ENCODE assay signal across 9 cellular contexts in genomic region chr11:11230802-11231562, GRCh38.
DNase-seq lines count a peak whose midpoint lies in the region; ATAC-seq, FAIRE-seq and TF ChIP-seq lines count a peak whose summit lies in the region.
"Had no signal": no experiment of that assay in that cellular context is flagged by ENCODE, and none has a peak within 500 bp of the region (broad histone marks: within the 10 kb centered on the region; RNA-seq: fewer than 3 reads in every experiment).

No MANE protein-coding gene starts in this region.

- H3K27ac Mint-ChIP-seq in CD14-positive monocyte = no peak overlapping the region

- H3K9me2 ChIP-seq in SU-DHL-6 (replicated peaks; ENCODE audit: insufficient read depth, low read length) = no peaks in the 10 kb centered on the region

- H3K9me3 ChIP-seq in SU-DHL-6 (ENCODE audit: insufficient read depth, low read length) = no peaks in the 10 kb centered on the region
- no peaks in the 10 kb centered on the region for H3K9me3 ChIP-seq in kidney (ENCODE audit: control insufficient read depth in 1 of 2, low read length in 2 of 2)
- H3K9me3 ChIP-seq in stomach = no peaks in the 10 kb centered on the region

- H3K36me3 ChIP-seq in SU-DHL-6 (ENCODE audit: low read length) (no peaks in the 10 kb centered on the region), kidney (ENCODE audit: control insufficient read depth in 1 of 2, insufficient read depth in 2 of 2, low read length in 2 of 2) (no peaks in the 10 kb centered on the region), stomach (no peaks in the 10 kb centered on the region)

- H3F3A ChIP-seq in SU-DHL-6 (ENCODE audit: insufficient read depth) = no peaks in the 10 kb centered on the region

- no peak overlapping the region for H2AFZ ChIP-seq in SU-DHL-6 (ENCODE audit: low read depth, low read length, severe bottlenecking)

- no peak for TF ChIP-seq POLR2A in stomach (IDR thresholded peaks at IDR 0.05)

- no peak for ATAC-seq in HG03108 (IDR thresholded peaks at IDR 0.05; ENCODE audit: unreplicated experiment)
- no peak for ATAC-seq in GM21786 (IDR thresholded peaks at IDR 0.05; ENCODE audit: unreplicated experiment)

- no peaks in the 10 kb centered on the region for H3K27me3 ChIP-seq in SU-DHL-6 (ENCODE audit: low read length)
- no peaks in the 10 kb centered on the region for H3K27me3 ChIP-seq in stomach

- WGBS in stomach, 5 donors = 52 to 62% (median 55%) methylated on average over 7 of the region's 7 CpGs

- FAIRE-seq in GM19239 (lab: Jason Lieb, UNC) (no peak), kidney (lab: Jason Lieb, UNC) (no peak)

- H3K4me3 ChIP-seq in SU-DHL-6 (ENCODE audit: insufficient read depth, low read length, poor library complexity, severe bottlenecking) (no peak overlapping the region), kidney (ENCODE audit: low read length in 2 of 2) (no peak overlapping the region), stomach (no peak overlapping the region)

- H3K27ac ChIP-seq in SU-DHL-6 (ENCODE audit: low read depth, low read length) = no peak overlapping the region
- no peak overlapping the region for H3K27ac ChIP-seq in kidney (ENCODE audit: low read depth in 2 of 2, low read length in 2 of 2)
- no peak overlapping the region for H3K27ac ChIP-seq in stomach

- H3K4me1 ChIP-seq in kidney (ENCODE audit: control insufficient read depth in 1 of 2, insufficient read depth in 1 of 2, low read depth in 1 of 2, low read length in 2 of 2) (no peaks in the 10 kb centered on the region), stomach (no peaks in the 10 kb centered on the region)

- intact Hi-C loops in CD14-positive monocyte (cut with micrococcal nuclease) (no loop called here), kidney (cut with DNase I) (no loop called here), stomach (cut with DNase I; ENCODE audit: low total_unique reads) (no loop called here)

- no peak overlapping the region for H3K4me2 ChIP-seq in SU-DHL-6 (ENCODE audit: low read depth, low read length, poor library complexity, severe bottlenecking)

- no peaks in the 10 kb centered on the region for H3K36me3 Mint-ChIP-seq in CD14-positive monocyte

- no peak overlapping the region for H3K4me3 Mint-ChIP-seq in CD14-positive monocyte

- H3K4me1 Mint-ChIP-seq in CD14-positive monocyte = no peaks in the 10 kb centered on the region

- H4K20me1 ChIP-seq in SU-DHL-6 (ENCODE audit: low read depth, low read length) = no peaks in the 10 kb centered on the region

- peaks cover 5 to 11% (median 8%) of the 10 kb centered on the region in 3 donors for H3K27me3 Mint-ChIP-seq in CD14-positive monocyte (ENCODE audit: low read depth in 3 of 3)

- no peak for DNase-seq in CD14-positive monocyte (ENCODE audit: low spot score)
- peak; percentile 28 for DNase-seq in GM19239 (ENCODE audit: insufficient read length, low spot score)
- DNase-seq in kidney = no peak
- no peak for DNase-seq in stomach
- no peak for DNase-seq in amniotic stem cell (lab: John Stamatoyannopoulos, UW)
- DNase-seq: midbrain had no signal

- TF ChIP-seq EP300 in stomach (IDR thresholded peaks at IDR 0.05) = no peak

- H3K79me2 ChIP-seq in SU-DHL-6 (ENCODE audit: insufficient read depth, low read length) = no peaks in the 10 kb centered on the region

- peaks cover 0 to 3% (median 0%) of the 10 kb centered on the region in 7 donors for H3K9me3 Mint-ChIP-seq in CD14-positive monocyte

- H3K9ac ChIP-seq in SU-DHL-6 (ENCODE audit: low read length) = no peak overlapping the region
- H3K9ac ChIP-seq in kidney (ENCODE audit: low read length in 2 of 2) = no peak overlapping the region

- TF ChIP-seq CTCF in CD14-positive monocyte (IDR thresholded peaks at IDR 0.05) (peak; percentile 26), SU-DHL-6 (IDR thresholded peaks at IDR 0.05; ENCODE audit: insufficient read depth, low read length, poor library complexity, severe bottlenecking) (peak; percentile 38), kidney (IDR thresholded peaks at IDR 0.05; ENCODE audit: borderline replicate concordance, extremely low read depth, insufficient read depth) (peak; percentile 49), stomach (IDR thresholded peaks at IDR 0.05) (no peak)

Comparison
In these comparisons a context has a peak if more than half of its experiments do, and no peak if none do; other contexts are left out.
1. CTCF ChIP-seq: peak in CD14-positive monocyte (single experiment), SU-DHL-6 (single experiment) and kidney (single experiment); none in stomach (0 of 7).